Comparison of ENCODE assay signal across 8 cellular contexts in genomic region chr9:37753489-37754190, GRCh38. TPM values are rescaled to one million over a fixed set of nuclear protein-coding genes. Genes with fewer than 3 reads are reported as not detected.
DNase-seq lines count a peak whose midpoint lies in the region; ATAC-seq and TF ChIP-seq lines count a peak whose summit lies in the region.

Gene TRMT10B, plus strand, starts transcription at chr9:37753805. Its CDS starts 8,127 bp downstream, at chr9:37761932.

- TF ChIP-seq CTCF in glutamatergic neuron (IDR thresholded peaks at IDR 0.05; ENCODE audit: partially characterized antibody, unreplicated experiment) (no peak), osteoblast (IDR thresholded peaks at IDR 0.05; ENCODE audit: extremely low read depth, low read depth, low read length) (no peak), testis (IDR thresholded peaks at IDR 0.05) (no peak)

- H3K4me1 ChIP-seq in osteoblast (ENCODE audit: insufficient read depth, low read length) (peaks cover 10% of the 10 kb centered on the region), testis (peaks cover 6% of the 10 kb centered on the region)

- H4K20me1 ChIP-seq in osteoblast (ENCODE audit: insufficient read depth, low read length) = no peaks in the 10 kb centered on the region

- 3 to 11% methylated on average over 8 to 40 of the region's 40 CpGs for WGBS in testis, 2 donors

- H3K4me2 ChIP-seq in osteoblast (ENCODE audit: insufficient read depth, low read length) = peak within 1 kb of the TSS; percentile 95

- peak within 1 kb of the TSS; percentile 83 for H3K27ac ChIP-seq in osteoblast (ENCODE audit: low read depth, low read length)
- peak within 1 kb of the TSS; percentile 76 to 80 for H3K27ac ChIP-seq in testis

- no peaks in the 10 kb centered on the region for H3K27me3 ChIP-seq in osteoblast (ENCODE audit: insufficient read depth, low read length)
- H3K27me3 ChIP-seq in testis = no peaks in the 10 kb centered on the region

- H3K36me3 ChIP-seq in osteoblast (ENCODE audit: insufficient read depth, low read length) (no peaks in the 10 kb centered on the region), testis (ENCODE audit: low read depth, missing control alignments) (no peaks in the 10 kb centered on the region)

- peak within 1 kb of the TSS; percentile 98 for H2AFZ ChIP-seq in osteoblast (ENCODE audit: low read length)

- no peak for TF ChIP-seq POLR2A in testis (IDR thresholded peaks at IDR 0.05)

- H3K27me3 Mint-ChIP-seq in activated naive CD4-positive, alpha-beta T cell treated with anti-CD3 and anti-CD28 coated beads, Interleukin-2, amount 50 U/mL, for 24 hours = no peaks in the 10 kb centered on the region
- peaks cover 11% of the 10 kb centered on the region for H3K27me3 Mint-ChIP-seq in glutamatergic neuron (ENCODE audit: unreplicated experiment)

- H3K9me3 Mint-ChIP-seq in activated naive CD4-positive, alpha-beta T cell treated with anti-CD3 and anti-CD28 coated beads, Interleukin-2, amount 50 U/mL, for 24 hours = no peaks in the 10 kb centered on the region
- H3K9me3 Mint-ChIP-seq in glutamatergic neuron (ENCODE audit: unreplicated experiment) = peaks cover 8% of the 10 kb centered on the region

- H3K36me3 Mint-ChIP-seq in activated naive CD4-positive, alpha-beta T cell treated with anti-CD3 and anti-CD28 coated beads, Interleukin-2, amount 50 U/mL, for 24 hours = peaks cover 4% of the 10 kb centered on the region
- no peaks in the 10 kb centered on the region for H3K36me3 Mint-ChIP-seq in glutamatergic neuron (ENCODE audit: unreplicated experiment)

- ATAC-seq in GM21717 (IDR thresholded peaks at IDR 0.05; ENCODE audit: unreplicated experiment) = peak; percentile 86

- H3K27ac Mint-ChIP-seq in activated naive CD4-positive, alpha-beta T cell treated with anti-CD3 and anti-CD28 coated beads, Interleukin-2, amount 50 U/mL, for 24 hours = peak within 1 kb of the TSS; percentile 93
- peak within 1 kb of the TSS; percentile 38 for H3K27ac Mint-ChIP-seq in glutamatergic neuron (ENCODE audit: unreplicated experiment)

- H3K4me3 ChIP-seq in osteoblast (ENCODE audit: insufficient read depth, low read length) = peak within 1 kb of the TSS; percentile 94
- H3K4me3 ChIP-seq in testis = peak within 1 kb of the TSS; percentile 78 to 90

- H3K9me3 ChIP-seq in osteoblast (ENCODE audit: low read depth, low read length) (no peaks in the 10 kb centered on the region), testis (no peaks in the 10 kb centered on the region)

- DNase-seq in DMS79 (lab: John Stamatoyannopoulos, UW) = peak; percentile 59
- DNase-seq in Kasumi-1 (lab: John Stamatoyannopoulos, UW) = peak; percentile 80 to 82
- peak; percentile 77 for DNase-seq in SK-N-DZ (ENCODE audit: low spot score)
- peak; percentile 74 for DNase-seq in glutamatergic neuron
- DNase-seq in osteoblast (ENCODE audit: insufficient read length, low spot score, missing footprints) = peak; percentile 98
- DNase-seq in testis = peak; percentile 67

- intact Hi-C loops in testis (cut with DNase I; ENCODE audit: low total_unique reads) = no loop called here

- peaks cover 12% of the 10 kb centered on the region for H3K79me2 ChIP-seq in osteoblast (ENCODE audit: insufficient read depth, low read length)

- peak within 1 kb of the TSS; percentile 92 for H3K4me3 Mint-ChIP-seq in activated naive CD4-positive, alpha-beta T cell treated with anti-CD3 and anti-CD28 coated beads, Interleukin-2, amount 50 U/mL, for 24 hours
- peak within 1 kb of the TSS; percentile 90 for H3K4me3 Mint-ChIP-seq in glutamatergic neuron (ENCODE audit: unreplicated experiment)

- H3K4me1 Mint-ChIP-seq in activated naive CD4-positive, alpha-beta T cell treated with anti-CD3 and anti-CD28 coated beads, Interleukin-2, amount 50 U/mL, for 24 hours = peaks cover 43% of the 10 kb centered on the region
- peaks cover 18% of the 10 kb centered on the region for H3K4me1 Mint-ChIP-seq in glutamatergic neuron (ENCODE audit: low read depth, unreplicated experiment)

RNA-seq across cellular contexts. Expression of gene TRMT10B, which starts in this region (rescaled TPM):
- polyA plus RNA-seq in SK-N-DZ (2014; cell fraction: cytosol; rRNA removed) = 6.2 and 7.6 TPM in 2 replicates
- 4.7 and 7.9 TPM in 2 replicates for polyA plus RNA-seq in SK-N-DZ (2014; cell fraction: nucleus; rRNA removed)
- total RNA-seq in glutamatergic neuron (ENCODE audit: unreplicated experiment) (8.8 TPM), osteoblast (2.9 and 3.3 TPM in 2 replicates), testis (10 to 100 TPM in 1 of 2 donors, 1 to 10 TPM in 1; 5.8 to 10.9 TPM)
- polyA plus RNA-seq in testis (ENCODE audit: insufficient read depth, low read depth, low replicate concordance) = 4.9 TPM

Comparison
In these comparisons a context has a peak if more than half of its experiments do, and no peak if none do; other contexts are left out.
1. Peak in every context shown above with its lines: DNase-seq, ATAC-seq, H3K4me3 ChIP-seq and H3K27ac ChIP-seq.